In genomic region chr7:35537067-35538023, GRCh38 we compare ENCODE assay signal across 8 cellular contexts.
DNase-seq lines count a peak whose midpoint lies in the region; ATAC-seq and TF ChIP-seq lines count a peak whose summit lies in the region.

No MANE protein-coding gene starts in this region.

- H3K9me3 ChIP-seq in CD8-positive, alpha-beta T cell (ENCODE audit: low read length), result no peaks in the 10 kb centered on the region
- no peaks in the 10 kb centered on the region for H3K9me3 ChIP-seq in effector memory CD4-positive, alpha-beta T cell (ENCODE audit: control insufficient read depth, low read length)

- CTCF ChIA-PET in CD8-positive, alpha-beta T cell (lab: Charles Lee), result interaction anchor here (0.7 to 1.9 kb wide), 14 partner anchors 9 to 1196 kb away, joined by 3 to 8 read pairs (median 4); no protein-coding TSS in a partner anchor

- H3K4me1 Mint-ChIP-seq in CD8-positive, alpha-beta T cell (ENCODE audit: low read depth), result peaks cover 2% of the 10 kb centered on the region

- H3K23ac ChIP-seq in mesendoderm (ENCODE audit: low read length), result no peak overlapping the region

- H2BK15ac ChIP-seq in mesendoderm (replicated peaks; ENCODE audit: low read depth), result no peak overlapping the region

- H3K79me2 ChIP-seq in mesendoderm (ENCODE audit: control insufficient read depth, insufficient read depth, low read length), result no peaks in the 10 kb centered on the region

- H3K9ac ChIP-seq in mesendoderm (ENCODE audit: low read length), result peak overlapping the region; percentile 24

- no CpG with 5 or more reads among the region's 43 CpGs for WGBS in mesendoderm (ENCODE audit: extremely low coverage, insufficient coverage, low lambda C conversion rate)

- POLR2A ChIA-PET in CD8-positive, alpha-beta T cell (lab: Charles Lee), result no interaction called here

- no peak overlapping the region for H3K4me2 ChIP-seq in mesendoderm (ENCODE audit: low read length)

- DNase-seq in CD8-positive, alpha-beta T cell, result peak; percentile 63 to 87 (median 76)
- DNase-seq in NCI-H774 (lab: John Stamatoyannopoulos, UW), result peak; percentile 60
- peak; percentile 44 to 56 for DNase-seq in activated CD8-positive, alpha-beta memory T cell treated with anti-CD3 and anti-CD28 coated beads for 4 hours (ENCODE audit: low read depth in 2 of 2)
- peak; percentile 33 to 61 (median 57) for DNase-seq in effector memory CD4-positive, alpha-beta T cell
- DNase-seq in mesendoderm, result peak; percentile 85
- DNase-seq in stimulated activated CD8-positive, alpha-beta memory T cell treated with anti-CD3 and anti-CD28 coated beads, Interleukin-15, amount 100 ng/mL, for 1 hour (ENCODE audit: low read depth), result peak; percentile 55

- H2BK5ac ChIP-seq in mesendoderm (ENCODE audit: low read length), result no peak overlapping the region

- H3K27ac ChIP-seq in CD8-positive, alpha-beta T cell (ENCODE audit: low read depth, low read length), result no peak overlapping the region
- H3K27ac ChIP-seq in effector memory CD4-positive, alpha-beta T cell (ENCODE audit: insufficient read depth, low read length, poor library complexity, severe bottlenecking), result no peak overlapping the region
- H3K27ac ChIP-seq in mesendoderm (ENCODE audit: low read depth, low read length), result no peak overlapping the region

- intact Hi-C loops in CD8-positive, alpha-beta T cell (cut with DNase I, micrococcal nuclease), result loop anchor here (1.0 to 10.0 kb wide), 9 partner anchors 112 to 1447 kb away; no protein-coding TSS in a partner anchor

- H2BK120ac ChIP-seq in mesendoderm (ENCODE audit: low read depth, low read length), result no peak overlapping the region

- peak; percentile 98 for ATAC-seq in CD8-positive, alpha-beta T cell
- peak; percentile 99 for ATAC-seq in GM19438 (IDR thresholded peaks at IDR 0.05; ENCODE audit: low read depth, unreplicated experiment)
- peak; percentile 98 for ATAC-seq in HG03521 (IDR thresholded peaks at IDR 0.05; ENCODE audit: unreplicated experiment)

- H3K27ac Mint-ChIP-seq in CD8-positive, alpha-beta T cell, result no peak overlapping the region

- H3K4me3 Mint-ChIP-seq in CD8-positive, alpha-beta T cell, result peak overlapping the region; percentile 87

- no peaks in the 10 kb centered on the region for H3K27me3 ChIP-seq in CD8-positive, alpha-beta T cell (ENCODE audit: insufficient read depth, low read length)
- no peaks in the 10 kb centered on the region for H3K27me3 ChIP-seq in effector memory CD4-positive, alpha-beta T cell (replicated peaks; ENCODE audit: control insufficient read depth, insufficient read depth, low read length, poor library complexity, severe bottlenecking)
- no peaks in the 10 kb centered on the region for H3K27me3 ChIP-seq in mesendoderm (ENCODE audit: insufficient read depth, low read length, poor library complexity)

- no peak overlapping the region for H3K4ac ChIP-seq in mesendoderm (ENCODE audit: low read depth, low read length)

- peak overlapping the region; percentile 35 for H3K4me3 ChIP-seq in CD8-positive, alpha-beta T cell (ENCODE audit: low read depth, low read length)
- H3K4me3 ChIP-seq in effector memory CD4-positive, alpha-beta T cell (ENCODE audit: insufficient read depth, low read depth, low read length, poor library complexity, severe bottlenecking), result peak overlapping the region; percentile 54
- H3K4me3 ChIP-seq in mesendoderm (ENCODE audit: low read length), result no peak overlapping the region

- H3K9me3 Mint-ChIP-seq in CD8-positive, alpha-beta T cell, result no peaks in the 10 kb centered on the region

- H3K79me1 ChIP-seq in mesendoderm (ENCODE audit: low read length), result no peaks in the 10 kb centered on the region

- no peak overlapping the region for H4K8ac ChIP-seq in mesendoderm (ENCODE audit: low read depth, low read length)

- H3K56ac ChIP-seq in mesendoderm (ENCODE audit: low read length), result peak overlapping the region; percentile 72

- H3K36me3 Mint-ChIP-seq in CD8-positive, alpha-beta T cell, result peaks cover 2% of the 10 kb centered on the region

- H3K4me1 ChIP-seq in CD8-positive, alpha-beta T cell (ENCODE audit: insufficient read depth, low read length), result no peaks in the 10 kb centered on the region
- H3K4me1 ChIP-seq in effector memory CD4-positive, alpha-beta T cell (ENCODE audit: control insufficient read depth, insufficient read depth, low read length, poor library complexity, severe bottlenecking), result no peaks in the 10 kb centered on the region
- no peaks in the 10 kb centered on the region for H3K4me1 ChIP-seq in mesendoderm (ENCODE audit: control insufficient read depth, low read depth, low read length)

- H3K36me3 ChIP-seq in CD8-positive, alpha-beta T cell (ENCODE audit: insufficient read depth, low read length), result no peaks in the 10 kb centered on the region
- no peaks in the 10 kb centered on the region for H3K36me3 ChIP-seq in effector memory CD4-positive, alpha-beta T cell (ENCODE audit: control insufficient read depth, insufficient read depth, low read length)
- no peaks in the 10 kb centered on the region for H3K36me3 ChIP-seq in mesendoderm (ENCODE audit: control insufficient read depth, insufficient read depth, low read length)

- no peak overlapping the region for H4K5ac ChIP-seq in mesendoderm (ENCODE audit: low read length)

- H3K27me3 Mint-ChIP-seq in CD8-positive, alpha-beta T cell (ENCODE audit: low read depth), result peaks cover 12% of the 10 kb centered on the region

- H3K18ac ChIP-seq in mesendoderm (ENCODE audit: low read length), result peak overlapping the region; percentile 16

- H2AK5ac ChIP-seq in mesendoderm (ENCODE audit: low read length), result no peak overlapping the region

- TF ChIP-seq CTCF in CD8-positive, alpha-beta T cell (IDR thresholded peaks at IDR 0.05), result peak; percentile 94
